29 cellular contexts compared by ENCODE assay signal in the genomic region with DNA sequence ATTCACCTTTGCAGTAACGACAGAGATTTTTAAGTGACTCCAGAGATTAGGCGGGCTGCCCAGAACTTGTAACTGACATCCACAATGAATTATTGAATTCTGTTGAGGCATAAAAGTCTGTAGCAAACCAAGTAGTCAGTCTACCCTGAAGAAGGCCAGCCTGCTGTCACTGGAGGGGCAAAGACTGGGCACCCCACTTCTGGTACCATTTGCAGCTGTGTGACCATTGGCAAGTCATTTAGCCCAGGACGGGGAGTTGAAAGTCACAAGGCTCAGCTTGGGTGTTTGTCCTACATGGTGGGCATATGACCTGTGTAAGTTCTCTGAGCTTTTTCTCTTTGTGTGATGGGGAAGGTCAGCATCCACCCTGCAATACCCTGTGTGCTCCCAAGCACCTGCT.
"Had no signal": no experiment of that assay in that cellular context is flagged by ENCODE, and none has a peak within 500 bp of the region (broad histone marks: within the 10 kb centered on the region; RNA-seq: fewer than 3 reads in every experiment).

No MANE protein-coding gene starts in this region.

- H3K4me3 ChIP-seq: ascending aorta, cardiac muscle cell had no signal

- H3K27ac ChIP-seq: ascending aorta, cardiac muscle cell, VCaP had no signal

- H3K4me1 ChIP-seq: ascending aorta had no signal

- H3K27me3 ChIP-seq: ascending aorta, cardiac muscle cell had no signal

- ATAC-seq: activated CD8-positive, alpha-beta memory T cell treated with anti-CD3 and anti-CD28 coated beads, Interleukin-2, amount 10 ng/mL, durations not matched to agents 7 days and 5 days; activated CD8-positive, alpha-beta T cell treated with anti-CD3 and anti-CD28 coated beads, Interleukin-2, amount 10 ng/mL, durations not matched to agents 7 days and 5 days; activated naive CD8-positive, alpha-beta T cell treated with anti-CD3 and anti-CD28 coated beads, Interleukin-2, amount 50 U/mL, for 24 hours had no signal

- H3K36me3 ChIP-seq: ascending aorta, cardiac muscle cell had no signal

- FAIRE-seq: bronchial epithelial cell, TTC549 had no signal

- DNase-seq: activated B cell treated with CpG ODN at 0.5 μM for 24 hours; activated CD4-positive, alpha-beta memory T cell treated with anti-CD3 and anti-CD28 coated beads, Interleukin-2, amount 10 ng/mL, durations not matched to agents 7 days and 5 days; activated CD4-positive, alpha-beta T cell treated with anti-CD3 and anti-CD28 coated beads for 4 hours; activated CD4-positive, alpha-beta T cell treated with anti-CD3 and anti-CD28 coated beads, Interleukin-2, amount 10 ng/mL, durations not matched to agents 24 days and 14 days; activated CD4-positive, alpha-beta T cell treated with anti-CD3 and anti-CD28 coated beads, Interleukin-2, amount 50 U/mL, for 48 hours; activated CD4-positive, CD25-positive, alpha-beta regulatory T cell treated with anti-CD3 and anti-CD28 coated beads, Interleukin-2, amount 50 U/mL, for 72 hours; activated CD8-positive, alpha-beta memory T cell treated with anti-CD3 and anti-CD28 coated beads for 24 hours; activated CD8-positive, alpha-beta memory T cell treated with anti-CD3 and anti-CD28 coated beads, Interleukin-2, amount 10 ng/mL, durations not matched to agents 7 days and 5 days; activated CD8-positive, alpha-beta memory T cell treated with anti-CD3 and anti-CD28 coated beads, Interleukin-2, amount 50 U/mL, for 48 hours; activated CD8-positive, alpha-beta T cell treated with anti-CD3 and anti-CD28 coated beads, Interleukin-2, amount 10 ng/mL, durations not matched to agents 7 days and 5 days; activated effector memory CD4-positive, alpha-beta T cell treated with Interleukin-2 at 50 U/mL for 16 hours; activated gamma-delta T cell; activated naive CD4-positive, alpha-beta T cell treated with anti-CD3 and anti-CD28 coated beads, Interleukin-2, amount 10 ng/mL, durations not matched to agents 7 days and 5 days; activated naive CD4-positive, alpha-beta T cell treated with Interleukin-2 at 50 U/mL for 16 hours; activated naive CD8-positive, alpha-beta T cell treated with anti-CD3 and anti-CD28 coated beads, Interleukin-2, amount 10 ng/mL, durations not matched to agents 7 days and 5 days; activated naive CD8-positive, alpha-beta T cell treated with anti-CD3 and anti-CD28 coated beads, Interleukin-2, amount 50 U/mL, for 24 hours; activated T-cell treated with anti-CD3 and anti-CD28 coated beads, Interleukin-2, amount 50 U/mL, for 24 hours; activated T-cell treated with anti-CD3 and anti-CD28 coated beads, Interleukin-2, amount 50 U/mL, for 48 hours; amygdala; anterior cingulate cortex; caudate nucleus; cerebellar nuclear complex; T-helper 2 cell; T-helper 9 cell had no signal
